7 cellular contexts compared by ENCODE assay signal in the genomic region with DNA sequence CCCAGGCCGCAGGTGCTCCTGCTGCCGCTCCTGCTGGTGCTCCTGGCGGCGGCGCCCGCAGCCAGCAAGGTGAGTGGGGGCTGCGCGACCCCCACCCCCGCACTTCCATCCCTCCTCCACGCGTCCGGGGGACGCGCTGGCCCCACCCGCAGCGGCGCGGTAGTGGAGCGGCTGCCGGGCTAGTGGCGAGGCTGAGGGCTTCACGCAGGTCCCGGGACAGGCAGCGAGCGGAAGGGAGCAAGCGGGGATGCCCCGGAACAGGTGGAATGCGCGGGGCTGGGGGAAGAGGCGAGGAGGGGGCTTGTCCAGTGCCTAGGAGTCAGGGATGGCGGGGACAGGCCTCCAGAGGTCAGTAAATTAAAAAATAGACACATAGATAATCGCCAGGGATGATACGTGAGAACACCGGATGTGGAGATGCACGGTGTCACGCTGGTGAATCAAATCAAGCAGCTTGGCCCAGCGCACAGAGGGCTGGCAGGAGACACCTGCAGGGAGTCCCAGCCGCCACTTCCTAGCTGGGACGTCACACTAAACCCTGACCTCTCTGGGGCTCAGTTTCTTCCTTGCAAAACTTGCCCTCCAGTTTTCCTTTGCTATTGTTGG. TPM values are rescaled to one million over a fixed set of nuclear protein-coding genes. Genes with fewer than 3 reads are reported as not detected.
A peak's percentile ranks its signal among the peaks of the same experiment; 100 is the strongest.
DNase-seq lines count a peak whose midpoint lies in the region; ATAC-seq and TF ChIP-seq lines count a peak whose summit lies in the region.

No MANE protein-coding gene starts in this region.

- H3K27ac ChIP-seq in left lung = peak overlapping the region; percentile 44 to 67
- H3K27ac ChIP-seq in transverse colon = peak overlapping the region; percentile 44 to 79 (median 62)

- in situ Hi-C loops in GM13977 (cut with MboI; ENCODE audit: low pct_unique_long_range_greater_than_20kb, low sequenced_read_pairs, unreplicated experiment) = no loop called here
- in situ Hi-C loops in astrocyte of the cerebellum (cut with HindIII; ENCODE audit: low sequenced_read_pairs) = no loop called here
- in situ Hi-C loops in transverse colon (cut with MboI; ENCODE audit: low pct_ligation_motif_present in 1 of 4, low pct_unique_long_range_greater_than_20kb in 1 of 4, low sequenced_read_pairs in 3 of 4) = no loop called here

- H3K36me3 ChIP-seq in left lung (no peaks in the 10 kb centered on the region), transverse colon (no peaks in the 10 kb centered on the region)

- intact Hi-C loops in left lung (cut with DNase I) = no loop called here
- intact Hi-C loops in transverse colon (cut with DNase I; ENCODE audit: low total_unique reads) = no loop called here

- WGBS in transverse colon (ENCODE audit: low coverage in 1 of 2), 2 donors = 4 to 6% methylated on average over 9 to 19 of the region's 39 CpGs

- no peak for TF ChIP-seq EP300 in transverse colon (IDR thresholded peaks at IDR 0.05; ENCODE audit: low read depth)

- ATAC-seq in GM21515 (IDR thresholded peaks at IDR 0.05; ENCODE audit: unreplicated experiment) = peak; percentile 67
- ATAC-seq in HG03575 (IDR thresholded peaks at IDR 0.05; ENCODE audit: extremely low read depth, insufficient number of reproducible peaks, low FRiP score, unreplicated experiment) = peak; percentile 68
- ATAC-seq in left lung = peak; percentile 51

- no peak for TF ChIP-seq POLR2A in transverse colon (IDR thresholded peaks at IDR 0.05)

- TF ChIP-seq CTCF in GM13977 (IDR thresholded peaks at IDR 0.05; ENCODE audit: extremely low read depth, insufficient read depth, missing control alignments) (no peak), astrocyte of the cerebellum (IDR thresholded peaks at IDR 0.05; ENCODE audit: low read depth, low read length, missing control alignments) (no peak), left lung (IDR thresholded peaks at IDR 0.05) (no peak), transverse colon (IDR thresholded peaks at IDR 0.05) (no peak)

- H3K9me3 ChIP-seq in left lung (no peaks in the 10 kb centered on the region), transverse colon (no peaks in the 10 kb centered on the region)

- DNase-seq in GM13977 (ENCODE audit: low spot score) = peak; percentile 69
- DNase-seq in astrocyte of the cerebellum (ENCODE audit: low read depth) = no peak
- DNase-seq in left lung = peak; percentile 44 to 75
- peak; percentile 53 for DNase-seq in transverse colon
- DNase-seq in AG08396 (ENCODE audit: low spot score) = no peak

- H3K27me3 ChIP-seq in left lung (peaks cover 24 to 58% of the 10 kb centered on the region in 2 donors), transverse colon (peaks cover 60% of the 10 kb centered on the region)

- H3K4me3 ChIP-seq in astrocyte of the cerebellum (ENCODE audit: low read depth, low read length) (peak overlapping the region; percentile 48), left lung (peak overlapping the region; percentile 42 to 48), transverse colon (peak overlapping the region; percentile 26 to 60 (median 46))

- peaks cover 0 to 4% of the 10 kb centered on the region in 2 donors for H3K4me1 ChIP-seq in left lung
- H3K4me1 ChIP-seq in transverse colon = peaks cover 6 to 19% (median 17%) of the 10 kb centered on the region in 4 donors

RNA-seq across cellular contexts. Expression of gene COL4A3, which starts 0.4 kb away (rescaled TPM):
- total RNA-seq in left lung (10 to 100 TPM; 12.9 to 43.3 TPM), transverse colon (10 to 100 TPM in 1 of 4 donors, 1 to 10 TPM in 1, under 1 TPM in 1, not detected in 1; 0.41 to 20.9 (median 5.1) TPM)

RNA-seq across cellular contexts. Expression of gene COL4A4, which starts 0.8 kb away (rescaled TPM):
- total RNA-seq in left lung (10 to 100 TPM; 14.1 to 51.2 TPM), transverse colon (1 to 10 TPM; 1.5 to 4.6 (median 2.6) TPM)

Comparison
In these comparisons a context has a peak if more than half of its experiments do, and no peak if none do; other contexts are left out.
1. DNase-seq: peak in GM13977 (single experiment), left lung (2 of 2) and transverse colon (single experiment); none in astrocyte of the cerebellum (single experiment) and AG08396 (single experiment).
2. Peak in every context shown above with its lines, with median percentiles within 50 percentile points of each other: ATAC-seq and H3K4me3 ChIP-seq.